Comparison of ENCODE assay signal across 8 cellular contexts in the genomic region with DNA sequence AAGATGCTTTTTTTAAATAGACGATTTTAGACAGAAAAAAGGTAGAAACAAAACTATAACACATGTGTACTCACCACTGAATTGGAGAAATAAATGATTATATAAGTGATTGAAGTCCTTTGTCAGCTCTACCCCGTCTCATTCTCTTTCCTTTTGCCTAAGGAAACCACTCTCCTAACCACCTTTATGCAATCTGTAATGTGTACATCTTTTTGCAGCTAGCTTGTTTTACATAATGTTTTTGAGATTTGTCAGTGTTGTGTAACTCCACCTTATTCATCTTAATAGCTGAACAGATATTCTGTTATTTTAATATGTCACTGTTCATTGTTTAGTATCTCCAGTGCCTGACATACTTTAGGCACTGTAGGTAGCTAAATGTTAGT. TPM values are rescaled to one million over a fixed set of nuclear protein-coding genes. Genes with fewer than 3 reads are reported as not detected.
DNase-seq lines count a peak whose midpoint lies in the region; ATAC-seq, FAIRE-seq and TF ChIP-seq lines count a peak whose summit lies in the region.

No MANE protein-coding gene starts in this region.

- H3K27me3 ChIP-seq in ACC112 (ENCODE audit: insufficient read depth, low read length) (no peaks in the 10 kb centered on the region), Karpas-422 (ENCODE audit: low read length) (no peaks in the 10 kb centered on the region), bronchial epithelial cell (ENCODE audit: control insufficient read depth, insufficient read depth, low read length) (no peaks in the 10 kb centered on the region)

- intact Hi-C loops in mucosa of descending colon (cut with DNase I, micrococcal nuclease): no loop called here

- H2AFZ ChIP-seq in ACC112 (ENCODE audit: low read length, unreplicated experiment) (no peak overlapping the region), Karpas-422 (ENCODE audit: low read length) (0 out of 2 replicates have a peak overlapping the region, but pooled peaks have one; percentile 85)

- H3K4me3 ChIP-seq in ACC112 (ENCODE audit: low read depth, low read length) (peak overlapping the region; percentile 91), Karpas-422 (ENCODE audit: low read length) (peak overlapping the region; percentile 94), bronchial epithelial cell (ENCODE audit: low read depth, low read length) (peak overlapping the region; percentile 92), mucosa of descending colon (peak overlapping the region; percentile 64)

- peak overlapping the region; percentile 85 for H3K27ac ChIP-seq in ACC112 (ENCODE audit: low read depth, low read length)
- peak overlapping the region; percentile 86 for H3K27ac ChIP-seq in Karpas-422 (ENCODE audit: low read length)

- H3K4me1 ChIP-seq in ACC112 (ENCODE audit: control insufficient read depth, insufficient read depth, low read length, unreplicated experiment) (peaks cover 42% of the 10 kb centered on the region), Karpas-422 (ENCODE audit: low read length) (peaks cover 44% of the 10 kb centered on the region), mucosa of descending colon (ENCODE audit: low read depth) (peaks cover 13% of the 10 kb centered on the region)

- H3K9me2 ChIP-seq in Karpas-422 (replicated peaks; ENCODE audit: insufficient read depth, low read length): no peaks in the 10 kb centered on the region

- H3K79me2 ChIP-seq in ACC112 (ENCODE audit: control insufficient read depth, insufficient read depth, low read length, unreplicated experiment): peaks cover 77% of the 10 kb centered on the region
- peaks cover 66% of the 10 kb centered on the region for H3K79me2 ChIP-seq in Karpas-422 (ENCODE audit: low read length)

- ATAC-seq in mucosa of descending colon: no peak
- ATAC-seq in HG02623 (IDR thresholded peaks at IDR 0.05; ENCODE audit: unreplicated experiment): no peak
- ATAC-seq in GM21723 (IDR thresholded peaks at IDR 0.05; ENCODE audit: unreplicated experiment): no peak

- peak overlapping the region; percentile 93 for H3K9ac ChIP-seq in Karpas-422 (ENCODE audit: low read length)

- H3K4me2 ChIP-seq in Karpas-422 (ENCODE audit: low read depth, low read length, poor library complexity, severe bottlenecking): peak overlapping the region; percentile 71

- FAIRE-seq in bronchial epithelial cell (lab: Jason Lieb, UNC): no peak

- no peaks in the 10 kb centered on the region for H3K9me3 ChIP-seq in Karpas-422 (ENCODE audit: low read length)
- H3K9me3 ChIP-seq in mucosa of descending colon: no peaks in the 10 kb centered on the region

- DNase-seq in Karpas-422: no peak
- DNase-seq in bronchial epithelial cell (ENCODE audit: low read depth): peak; percentile 44
- DNase-seq in mucosa of descending colon: no peak
- no peak for DNase-seq in H4 (ENCODE audit: low spot score)
- DNase-seq in activated gamma-delta T cell treated with Interleukin-2 at 50 U/mL for 16 hours: no peak

- no peaks in the 10 kb centered on the region for H4K20me1 ChIP-seq in Karpas-422 (ENCODE audit: insufficient read depth, low read depth, low read length)

- H3K36me3 ChIP-seq in ACC112 (ENCODE audit: insufficient read depth, low read length): peaks cover 37% of the 10 kb centered on the region
- peaks cover 20% of the 10 kb centered on the region; the same call in 1 of the 2 replicates for H3K36me3 ChIP-seq in Karpas-422 (ENCODE audit: insufficient read depth, low read length)
- peaks cover 3% of the 10 kb centered on the region for H3K36me3 ChIP-seq in bronchial epithelial cell (ENCODE audit: control insufficient read depth, insufficient read depth, low read length)
- peaks cover 6% of the 10 kb centered on the region for H3K36me3 ChIP-seq in mucosa of descending colon (ENCODE audit: low read depth)

- TF ChIP-seq CTCF in bronchial epithelial cell (IDR thresholded peaks at IDR 0.05; ENCODE audit: insufficient read depth, low read length, severe bottlenecking) (no peak), mucosa of descending colon (IDR thresholded peaks at IDR 0.05) (no peak)

RNA-seq across cellular contexts. Expression of gene FAM200B, which starts 0.7 kb away (rescaled TPM):
- 15.1 and 18.3 TPM in 2 replicates for total RNA-seq in Karpas-422 (2014; rRNA removed; shearing (Covaris generic); ENCODE audit: low replicate concordance)
- total RNA-seq in bronchial epithelial cell: 12.1 and 18.9 TPM in 2 replicates
- 10 to 100 TPM; 35.3 to 46.1 (median 38.9) TPM for total RNA-seq in mucosa of descending colon
- 88.1 and 143 TPM in 2 replicates for total RNA-seq in H4 (2014; rRNA removed; shearing (Covaris generic))

RNA-seq across cellular contexts. Expression of gene BST1, which starts 20.5 kb away (rescaled TPM):
- not detected in 2 replicates for total RNA-seq in Karpas-422 (2014; rRNA removed; shearing (Covaris generic); ENCODE audit: low replicate concordance)
- 0.64 and 0.79 TPM in 2 replicates for total RNA-seq in bronchial epithelial cell
- 10 to 100 TPM in 1 of 3 donors, 1 to 10 TPM in 2; 4.7 to 14.6 (median 6.9) TPM for total RNA-seq in mucosa of descending colon
- total RNA-seq in H4 (2014; rRNA removed; shearing (Covaris generic)): 0.56 TPM in 1 of 2 replicates, not detected in the other

RNA-seq across cellular contexts. Expression of gene FBXL5, which starts 27.2 kb away (rescaled TPM):
- 35.6 and 78.2 TPM in 2 replicates for total RNA-seq in Karpas-422 (2014; rRNA removed; shearing (Covaris generic); ENCODE audit: low replicate concordance)
- total RNA-seq in bronchial epithelial cell (102 and 109 TPM in 2 replicates), mucosa of descending colon (100 to 1,000 TPM in 1 of 3 donors, 10 to 100 TPM in 2; 44.8 to 104 (median 60.4) TPM)
- total RNA-seq in H4 (2014; rRNA removed; shearing (Covaris generic)): 67.4 and 78.1 TPM in 2 replicates
